13 cellular contexts compared by ENCODE assay signal in the genomic region with DNA sequence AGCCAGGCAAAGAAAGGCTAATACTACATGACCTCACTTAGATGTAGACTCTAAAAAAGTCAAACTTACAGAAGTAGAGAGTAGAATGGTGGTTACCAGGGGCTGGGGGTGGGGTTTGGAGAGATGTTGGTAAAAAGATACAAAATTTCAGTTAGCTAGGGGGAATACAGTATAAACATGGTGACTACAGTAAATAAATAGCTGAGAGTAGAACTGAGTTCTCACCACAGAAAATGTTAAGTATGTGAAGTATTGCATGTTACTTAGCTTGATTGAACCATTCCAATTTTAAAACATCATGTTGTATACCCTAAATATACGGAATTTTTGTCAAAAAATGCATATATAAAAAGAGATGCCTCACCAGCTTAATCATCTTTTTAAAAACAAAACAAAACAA.
DNase-seq lines count a peak whose midpoint lies in the region; ATAC-seq and TF ChIP-seq lines count a peak whose summit lies in the region.
"Had no signal": no experiment of that assay in that cellular context is flagged by ENCODE, and none has a peak within 500 bp of the region (broad histone marks: within the 10 kb centered on the region; RNA-seq: fewer than 3 reads in every experiment).

No MANE protein-coding gene starts in this region.

- no peak for ATAC-seq in HG03039 (IDR thresholded peaks at IDR 0.05; ENCODE audit: unreplicated experiment)

- peaks cover 22% of the 10 kb centered on the region for H3K36me3 Mint-ChIP-seq in activated CD4-positive, alpha-beta T cell treated with anti-CD3 and anti-CD28 coated beads, Interleukin-2, amount 10 ng/mL, durations not matched to agents 24 days and 14 days (ENCODE audit: low read depth)

- peak overlapping the region; percentile 73 for H3K4me3 Mint-ChIP-seq in activated CD4-positive, alpha-beta T cell treated with anti-CD3 and anti-CD28 coated beads, Interleukin-2, amount 10 ng/mL, durations not matched to agents 24 days and 14 days
- H3K4me3 Mint-ChIP-seq: dendritic cell treated with granulocyte-macrophage colony-stimulating factor and Interleukin-4, amounts not matched to agents 40 ng/mL and 50 ng/mL, for 4 days; neural crest cell had no signal

- peak overlapping the region; percentile 90 for H3K27ac Mint-ChIP-seq in activated CD4-positive, alpha-beta T cell treated with anti-CD3 and anti-CD28 coated beads, Interleukin-2, amount 10 ng/mL, durations not matched to agents 24 days and 14 days
- H3K27ac Mint-ChIP-seq: dendritic cell treated with granulocyte-macrophage colony-stimulating factor and Interleukin-4, amounts not matched to agents 40 ng/mL and 50 ng/mL, for 4 days had no signal

- no peaks in the 10 kb centered on the region for H3K9me3 Mint-ChIP-seq in activated CD4-positive, alpha-beta T cell treated with anti-CD3 and anti-CD28 coated beads, Interleukin-2, amount 10 ng/mL, durations not matched to agents 24 days and 14 days
- H3K9me3 Mint-ChIP-seq: dendritic cell treated with granulocyte-macrophage colony-stimulating factor and Interleukin-4, amounts not matched to agents 40 ng/mL and 50 ng/mL, for 4 days; neural crest cell had no signal

- no peak for TF ChIP-seq CTCF in VCaP (conservative IDR thresholded peaks at IDR 0.05)

- H3K27me3 Mint-ChIP-seq in activated CD4-positive, alpha-beta T cell treated with anti-CD3 and anti-CD28 coated beads, Interleukin-2, amount 10 ng/mL, durations not matched to agents 24 days and 14 days: no peaks in the 10 kb centered on the region

- DNase-seq in activated CD4-positive, alpha-beta T cell treated with anti-CD3 and anti-CD28 coated beads, Interleukin-2, amount 10 ng/mL, durations not matched to agents 24 days and 14 days: no peak
- DNase-seq in activated CD4-positive, alpha-beta T cell treated with anti-CD3 and anti-CD28 coated beads for 1 hour: no peak
- DNase-seq in epithelial cell of prostate (ENCODE audit: low read depth, low spot score): no peak
- DNase-seq in NCI-H1105 treated with DMSO at 0.1 percent for 48 hours (lab: John Stamatoyannopoulos, UW): no peak
- no peak for DNase-seq in NAMALWA (ENCODE audit: low spot score)
- DNase-seq: activated CD4-positive, CD25-positive, alpha-beta regulatory T cell; SK-N-SH had no signal

- H3K4me3 ChIP-seq in skin epidermis: no peak overlapping the region
- H3K4me3 ChIP-seq: gastrocnemius medialis had no signal

- intact Hi-C loops in activated CD4-positive, alpha-beta T cell treated with anti-CD3 and anti-CD28 coated beads, Interleukin-2, amount 10 ng/mL, durations not matched to agents 24 days and 14 days (cut with micrococcal nuclease): loop anchor here (5.0 to 10.0 kb wide), 2 partner anchors 79 to 212 kb away; partner anchors contain the start of gene GPR18

- peaks cover 76% of the 10 kb centered on the region for H3K4me1 Mint-ChIP-seq in activated CD4-positive, alpha-beta T cell treated with anti-CD3 and anti-CD28 coated beads, Interleukin-2, amount 10 ng/mL, durations not matched to agents 24 days and 14 days
- H3K4me1 Mint-ChIP-seq: neural crest cell had no signal

- H3K27ac ChIP-seq in VCaP (peak overlapping the region; percentile 73), epithelial cell of prostate (peak overlapping the region; percentile 93), skin epidermis (peak overlapping the region in 11 of 21 experiments; percentile 1 to 84 (median 63))
